In genomic region chr10:17290226-17290625, GRCh38 we compare ENCODE assay signal across 9 cellular contexts.
DNase-seq lines count a peak whose midpoint lies in the region; ATAC-seq, FAIRE-seq and TF ChIP-seq lines count a peak whose summit lies in the region.
"Had no signal": no experiment of that assay in that cellular context is flagged by ENCODE, and none has a peak within 500 bp of the region (broad histone marks: within the 10 kb centered on the region; RNA-seq: fewer than 3 reads in every experiment).

No MANE protein-coding gene starts in this region.

- peaks cover 14% of the 10 kb centered on the region for H3K27me3 ChIP-seq in AG04450 (ENCODE audit: control insufficient read depth, insufficient read depth, low read length)
- H3K27me3 ChIP-seq in gastroesophageal sphincter = peaks cover 22% of the 10 kb centered on the region

- H3K27ac ChIP-seq in AG04450 (ENCODE audit: low read depth, low read length) = no peak overlapping the region
- no peak overlapping the region for H3K27ac ChIP-seq in RWPE1
- H3K27ac ChIP-seq in gastroesophageal sphincter = no peak overlapping the region

- POLR2A ChIA-PET in AG04450 (lab: Yijun Ruan, JAX) = no interaction called here
- POLR2A ChIA-PET in GM10248 (lab: Yijun Ruan, JAX) = no interaction called here
- POLR2A ChIA-PET in RWPE1 (lab: Yijun Ruan, JAX; ENCODE audit: low non-redundant PET) = no interaction called here

- peak; percentile 36; the same call in 1 of the 2 replicates for TF ChIP-seq CTCF in AG04450 (IDR thresholded peaks at IDR 0.05; ENCODE audit: low read depth, low read length)
- no peak for TF ChIP-seq CTCF in GM10248 (IDR thresholded peaks at IDR 0.05; ENCODE audit: control extremely low read depth, extremely low read depth, low read depth, missing control alignments)
- TF ChIP-seq CTCF in RWPE1 (conservative IDR thresholded peaks at IDR 0.05; ENCODE audit: low read depth) = peak; percentile 32; the same call in 1 of the 2 replicates
- TF ChIP-seq CTCF in fibroblast of the aortic adventitia (IDR thresholded peaks at IDR 0.05; ENCODE audit: insufficient read depth, low read length) = peak; percentile 29
- TF ChIP-seq CTCF in gastroesophageal sphincter (IDR thresholded peaks at IDR 0.05) = peak in 1 of 4 experiments; percentile 22

- no peaks in the 10 kb centered on the region for H3K36me3 ChIP-seq in gastroesophageal sphincter

- H3K9me3 ChIP-seq in AG04450 (ENCODE audit: control insufficient read depth, insufficient read depth, low read length) = no peaks in the 10 kb centered on the region
- no peaks in the 10 kb centered on the region for H3K9me3 ChIP-seq in gastroesophageal sphincter

- no peak for FAIRE-seq in GM12891 (lab: Jason Lieb, UNC)
- FAIRE-seq: endometrium had no signal

- no peak for TF ChIP-seq EP300 in gastroesophageal sphincter (IDR thresholded peaks at IDR 0.05)

- TF ChIP-seq POLR2A in GM12891 (IDR thresholded peaks at IDR 0.05; ENCODE audit: low read depth, low read length) (no peak), gastroesophageal sphincter (IDR thresholded peaks at IDR 0.05) (no peak)

- WGBS in gastroesophageal sphincter (ENCODE audit: low coverage in 1 of 2), 2 donors = 46 to 52% methylated on average over 5 to 6 of the region's 6 CpGs

- intact Hi-C loops in posterior cingulate gyrus (cut with DNase I) = no loop called here

- H3K4me3 ChIP-seq in AG04450 (ENCODE audit: low read depth, low read length) (no peak overlapping the region), fibroblast of the aortic adventitia (ENCODE audit: low read depth, low read length) (no peak overlapping the region), gastroesophageal sphincter (no peak overlapping the region)

- H3K4me1 ChIP-seq in gastroesophageal sphincter = no peaks in the 10 kb centered on the region

- CTCF ChIA-PET in AG04450 (lab: Charles Lee) = interaction anchor here (0.6 to 1.6 kb wide), 7 partner anchors 12 to 301 kb away, joined by 3 to 5 read pairs (median 5); no protein-coding TSS in a partner anchor
- CTCF ChIA-PET in GM10248 (lab: Yijun Ruan, JAX) = interaction anchor here (1.3 to 1.6 kb wide), 2 partner anchors 12 to 16 kb away, joined by 5 to 8 read pairs; no protein-coding TSS in a partner anchor
- CTCF ChIA-PET in RWPE1 (lab: Yijun Ruan, JAX) = interaction anchor here (0.5 to 1.9 kb wide), 9 partner anchors 12 to 307 kb away, joined by 3 to 10 read pairs (median 4); no protein-coding TSS in a partner anchor

- DNase-seq in AG04450 (ENCODE audit: low read depth, low spot score) (no peak), GM10248 (ENCODE audit: extremely low spot score) (peak; percentile 14), RWPE1 (ENCODE audit: low spot score) (peak; percentile 62), fibroblast of the aortic adventitia (ENCODE audit: low read depth) (peak; percentile 36), posterior cingulate gyrus (no peak), GM12891 (ENCODE audit: insufficient read length, low spot score) (no peak)

- ATAC-seq in gastroesophageal sphincter (no peak), GM21526 (IDR thresholded peaks at IDR 0.05; ENCODE audit: low FRiP score, unreplicated experiment) (no peak)

TF ChIP-seq in GM12891, 5 proteins besides CTCF, POLR2A, EP300 and RAD21:
- TF ChIP-seq SPI1 (IDR thresholded peaks at IDR 0.05; ENCODE audit: low read depth, low read length) (no peak), POLR2AphosphoS5 (IDR thresholded peaks at IDR 0.05; ENCODE audit: low read depth, low read length) (no peak), TAF1 (IDR thresholded peaks at IDR 0.05; ENCODE audit: low read depth, low read length) (no peak), POU2F2 (IDR thresholded peaks at IDR 0.05; ENCODE audit: low read depth, low read length) (no peak), PAX5 (IDR thresholded peaks at IDR 0.05; ENCODE audit: insufficient read depth, low read length, severe bottlenecking) (no peak)
TF ChIP-seq in GM12891: peak in this region for 0.

Comparison
In these comparisons a context has a peak if more than half of its experiments do, and no peak if none do; other contexts are left out.
1. DNase-seq: peak in GM10248 (single experiment), RWPE1 (single experiment) and fibroblast of the aortic adventitia (single experiment); none in AG04450 (single experiment), posterior cingulate gyrus (0 of 10) and GM12891 (single experiment).